1 cellular context compared by ENCODE assay signal in the genomic region with DNA sequence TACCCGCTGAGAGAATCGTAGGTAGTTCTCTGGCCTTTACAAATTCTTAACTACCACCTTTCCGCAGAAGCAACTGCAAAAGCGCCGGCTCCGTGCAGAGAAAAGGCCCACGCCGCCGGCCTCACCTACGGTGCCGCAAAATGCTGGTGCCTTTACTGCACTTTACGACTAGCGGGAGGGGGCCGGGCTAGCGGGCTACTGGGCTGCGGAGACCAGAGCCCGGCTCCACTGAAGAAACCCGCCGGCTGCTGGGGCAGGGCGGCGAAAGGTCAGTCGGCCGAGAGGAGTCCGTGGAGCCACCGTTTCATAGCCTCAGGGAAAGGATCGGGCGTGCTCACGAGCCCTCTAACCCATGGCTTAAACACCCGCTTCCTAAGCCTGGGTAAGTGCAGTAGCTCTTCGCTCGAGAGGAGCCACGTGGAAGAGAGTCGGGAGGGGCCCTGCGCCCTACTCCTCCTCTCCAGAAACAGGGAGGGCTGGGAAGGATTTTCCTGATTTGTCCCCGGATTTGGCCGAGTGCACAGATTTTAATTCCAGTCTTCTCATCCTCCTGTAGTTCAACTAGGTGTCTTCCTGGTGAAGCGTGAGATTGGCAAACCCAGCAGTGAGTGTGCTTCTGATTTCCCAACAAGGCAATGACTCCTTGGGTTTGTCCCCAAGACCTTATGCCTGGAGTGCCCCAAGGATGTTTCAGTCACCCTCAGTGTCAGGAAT.
TF ChIP-seq lines count a peak whose summit lies in the region.

A gene with protein sequence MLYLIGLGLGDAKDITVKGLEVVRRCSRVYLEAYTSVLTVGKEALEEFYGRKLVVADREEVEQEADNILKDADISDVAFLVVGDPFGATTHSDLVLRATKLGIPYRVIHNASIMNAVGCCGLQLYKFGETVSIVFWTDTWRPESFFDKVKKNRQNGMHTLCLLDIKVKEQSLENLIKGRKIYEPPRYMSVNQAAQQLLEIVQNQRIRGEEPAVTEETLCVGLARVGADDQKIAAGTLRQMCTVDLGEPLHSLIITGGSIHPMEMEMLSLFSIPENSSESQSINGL (minus strand): TSS at position 105 of the 714 bp plus-strand sequence. CDS start 341 bp downstream, outside the sequence.

TF ChIP-seq in HepG2, 621 proteins besides CTCF, POLR2A, EP300 and RAD21 (continued from another document and continues in another):
- TF ChIP-seq NRL (CRISPR knock-in tag; IDR thresholded peaks at IDR 0.05; ENCODE audit: borderline replicate concordance): peak; percentile 63; the same call in 1 of the 2 replicates
- no peak for TF ChIP-seq ZNF510 (CRISPR knock-in tag; IDR thresholded peaks at IDR 0.05; ENCODE audit: low read depth)
- peak; percentile 47; the same call in 1 of the 2 replicates for TF ChIP-seq REPIN1 (CRISPR knock-in tag; IDR thresholded peaks at IDR 0.05; ENCODE audit: borderline replicate concordance, low read depth)
- TF ChIP-seq, protein P1, sequence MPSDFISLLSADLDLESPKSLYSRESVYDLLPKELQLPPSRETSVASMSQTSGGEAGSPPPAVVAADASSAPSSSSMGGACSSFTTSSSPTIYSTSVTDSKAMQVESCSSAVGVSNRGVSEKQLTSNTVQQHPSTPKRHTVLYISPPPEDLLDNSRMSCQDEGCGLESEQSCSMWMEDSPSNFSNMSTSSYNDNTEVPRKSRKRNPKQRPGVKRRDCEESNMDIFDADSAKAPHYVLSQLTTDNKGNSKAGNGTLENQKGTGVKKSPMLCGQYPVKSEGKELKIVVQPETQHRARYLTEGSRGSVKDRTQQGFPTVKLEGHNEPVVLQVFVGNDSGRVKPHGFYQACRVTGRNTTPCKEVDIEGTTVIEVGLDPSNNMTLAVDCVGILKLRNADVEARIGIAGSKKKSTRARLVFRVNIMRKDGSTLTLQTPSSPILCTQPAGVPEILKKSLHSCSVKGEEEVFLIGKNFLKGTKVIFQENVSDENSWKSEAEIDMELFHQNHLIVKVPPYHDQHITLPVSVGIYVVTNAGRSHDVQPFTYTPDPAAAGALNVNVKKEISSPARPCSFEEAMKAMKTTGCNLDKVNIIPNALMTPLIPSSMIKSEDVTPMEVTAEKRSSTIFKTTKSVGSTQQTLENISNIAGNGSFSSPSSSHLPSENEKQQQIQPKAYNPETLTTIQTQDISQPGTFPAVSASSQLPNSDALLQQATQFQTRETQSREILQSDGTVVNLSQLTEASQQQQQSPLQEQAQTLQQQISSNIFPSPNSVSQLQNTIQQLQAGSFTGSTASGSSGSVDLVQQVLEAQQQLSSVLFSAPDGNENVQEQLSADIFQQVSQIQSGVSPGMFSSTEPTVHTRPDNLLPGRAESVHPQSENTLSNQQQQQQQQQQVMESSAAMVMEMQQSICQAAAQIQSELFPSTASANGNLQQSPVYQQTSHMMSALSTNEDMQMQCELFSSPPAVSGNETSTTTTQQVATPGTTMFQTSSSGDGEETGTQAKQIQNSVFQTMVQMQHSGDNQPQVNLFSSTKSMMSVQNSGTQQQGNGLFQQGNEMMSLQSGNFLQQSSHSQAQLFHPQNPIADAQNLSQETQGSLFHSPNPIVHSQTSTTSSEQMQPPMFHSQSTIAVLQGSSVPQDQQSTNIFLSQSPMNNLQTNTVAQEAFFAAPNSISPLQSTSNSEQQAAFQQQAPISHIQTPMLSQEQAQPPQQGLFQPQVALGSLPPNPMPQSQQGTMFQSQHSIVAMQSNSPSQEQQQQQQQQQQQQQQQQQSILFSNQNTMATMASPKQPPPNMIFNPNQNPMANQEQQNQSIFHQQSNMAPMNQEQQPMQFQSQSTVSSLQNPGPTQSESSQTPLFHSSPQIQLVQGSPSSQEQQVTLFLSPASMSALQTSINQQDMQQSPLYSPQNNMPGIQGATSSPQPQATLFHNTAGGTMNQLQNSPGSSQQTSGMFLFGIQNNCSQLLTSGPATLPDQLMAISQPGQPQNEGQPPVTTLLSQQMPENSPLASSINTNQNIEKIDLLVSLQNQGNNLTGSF (CRISPR knock-in tag; IDR thresholded peaks at IDR 0.05): no peak
- no peak for TF ChIP-seq ZNF230 (CRISPR knock-in tag; IDR thresholded peaks at IDR 0.05)
- TF ChIP-seq ERF (CRISPR knock-in tag; IDR thresholded peaks at IDR 0.05): peak; percentile 40; the same call in 1 of the 2 replicates
- no peak for TF ChIP-seq ZNF30 (CRISPR knock-in tag; IDR thresholded peaks at IDR 0.05)
- peak; percentile 45; the same call in 1 of the 2 replicates for TF ChIP-seq PPARG (CRISPR knock-in tag; conservative IDR thresholded peaks at IDR 0.05)
- TF ChIP-seq, protein P2, sequence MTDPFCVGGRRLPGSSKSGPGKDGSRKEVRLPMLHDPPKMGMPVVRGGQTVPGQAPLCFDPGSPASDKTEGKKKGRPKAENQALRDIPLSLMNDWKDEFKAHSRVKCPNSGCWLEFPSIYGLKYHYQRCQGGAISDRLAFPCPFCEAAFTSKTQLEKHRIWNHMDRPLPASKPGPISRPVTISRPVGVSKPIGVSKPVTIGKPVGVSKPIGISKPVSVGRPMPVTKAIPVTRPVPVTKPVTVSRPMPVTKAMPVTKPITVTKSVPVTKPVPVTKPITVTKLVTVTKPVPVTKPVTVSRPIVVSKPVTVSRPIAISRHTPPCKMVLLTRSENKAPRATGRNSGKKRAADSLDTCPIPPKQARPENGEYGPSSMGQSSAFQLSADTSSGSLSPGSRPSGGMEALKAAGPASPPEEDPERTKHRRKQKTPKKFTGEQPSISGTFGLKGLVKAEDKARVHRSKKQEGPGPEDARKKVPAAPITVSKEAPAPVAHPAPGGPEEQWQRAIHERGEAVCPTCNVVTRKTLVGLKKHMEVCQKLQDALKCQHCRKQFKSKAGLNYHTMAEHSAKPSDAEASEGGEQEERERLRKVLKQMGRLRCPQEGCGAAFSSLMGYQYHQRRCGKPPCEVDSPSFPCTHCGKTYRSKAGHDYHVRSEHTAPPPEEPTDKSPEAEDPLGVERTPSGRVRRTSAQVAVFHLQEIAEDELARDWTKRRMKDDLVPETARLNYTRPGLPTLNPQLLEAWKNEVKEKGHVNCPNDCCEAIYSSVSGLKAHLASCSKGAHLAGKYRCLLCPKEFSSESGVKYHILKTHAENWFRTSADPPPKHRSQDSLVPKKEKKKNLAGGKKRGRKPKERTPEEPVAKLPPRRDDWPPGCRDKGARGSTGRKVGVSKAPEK (CRISPR knock-in tag; IDR thresholded peaks at IDR 0.05; ENCODE audit: borderline replicate concordance): no peak
- TF ChIP-seq ZNF33B (CRISPR knock-in tag; IDR thresholded peaks at IDR 0.05): no peak
- peak; percentile 83; the same call in 1 of the 2 replicates for TF ChIP-seq SIN3A (IDR thresholded peaks at IDR 0.05; ENCODE audit: borderline replicate concordance, low read depth, low read length)
- no peak for TF ChIP-seq DPF2 (CRISPR knock-in tag; IDR thresholded peaks at IDR 0.05; ENCODE audit: borderline replicate concordance, low read depth)
- TF ChIP-seq NFE2L2 (IDR thresholded peaks at IDR 0.05; ENCODE audit: low read length): no peak
- no peak for TF ChIP-seq NFIB (CRISPR knock-in tag; IDR thresholded peaks at IDR 0.05; ENCODE audit: borderline replicate concordance)
- TF ChIP-seq, protein P3, sequence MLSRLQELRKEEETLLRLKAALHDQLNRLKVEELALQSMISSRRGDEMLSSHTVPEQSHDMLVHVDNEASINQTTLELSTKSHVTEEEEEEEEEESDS (CRISPR knock-in tag; IDR thresholded peaks at IDR 0.05; ENCODE audit: borderline replicate concordance): no peak
- no peak for TF ChIP-seq SRF (IDR thresholded peaks at IDR 0.05; ENCODE audit: low read depth, low read length)
- TF ChIP-seq SP5 (CRISPR knock-in tag; IDR thresholded peaks at IDR 0.05; ENCODE audit: borderline replicate concordance, low read depth): no peak
- TF ChIP-seq NPAS2 (CRISPR knock-in tag; IDR thresholded peaks at IDR 0.05; ENCODE audit: borderline replicate concordance): no peak
- TF ChIP-seq GABPA (IDR thresholded peaks at IDR 0.05; ENCODE audit: low read depth, low read length): no peak
- 0 out of 2 replicates have a peak, but pooled peaks have one; percentile 21 for TF ChIP-seq GABPA (CRISPR knock-in tag; IDR thresholded peaks at IDR 0.05; ENCODE audit: low read depth)
- TF ChIP-seq, protein P4, sequence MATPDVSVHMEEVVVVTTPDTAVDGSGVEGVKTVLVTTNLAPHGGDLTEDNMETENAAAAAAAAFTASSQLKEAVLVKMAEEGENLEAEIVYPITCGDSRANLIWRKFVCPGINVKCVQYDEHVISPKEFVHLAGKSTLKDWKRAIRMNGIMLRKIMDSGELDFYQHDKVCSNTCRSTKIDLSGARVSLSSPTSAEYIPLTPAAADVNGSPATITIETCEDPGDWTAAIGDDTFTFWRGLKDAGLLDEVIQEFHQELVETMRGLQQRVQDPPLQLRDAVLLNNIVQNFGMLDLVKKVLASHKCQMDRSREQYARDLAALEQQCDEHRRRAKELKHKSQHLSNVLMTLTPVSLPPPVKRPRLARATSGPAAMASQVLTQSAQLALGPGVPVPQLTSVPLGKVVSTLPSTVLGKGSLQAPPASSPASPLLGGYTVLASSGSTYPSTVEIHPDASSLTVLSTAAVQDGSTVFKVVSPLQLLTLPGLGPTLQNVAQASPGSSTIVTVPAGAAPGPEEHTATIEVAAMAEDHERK (CRISPR knock-in tag; IDR thresholded peaks at IDR 0.05; ENCODE audit: low read depth): no peak
- no peak for TF ChIP-seq ZNF460 (CRISPR knock-in tag; IDR thresholded peaks at IDR 0.05; ENCODE audit: borderline replicate concordance)
- TF ChIP-seq, protein P5, sequence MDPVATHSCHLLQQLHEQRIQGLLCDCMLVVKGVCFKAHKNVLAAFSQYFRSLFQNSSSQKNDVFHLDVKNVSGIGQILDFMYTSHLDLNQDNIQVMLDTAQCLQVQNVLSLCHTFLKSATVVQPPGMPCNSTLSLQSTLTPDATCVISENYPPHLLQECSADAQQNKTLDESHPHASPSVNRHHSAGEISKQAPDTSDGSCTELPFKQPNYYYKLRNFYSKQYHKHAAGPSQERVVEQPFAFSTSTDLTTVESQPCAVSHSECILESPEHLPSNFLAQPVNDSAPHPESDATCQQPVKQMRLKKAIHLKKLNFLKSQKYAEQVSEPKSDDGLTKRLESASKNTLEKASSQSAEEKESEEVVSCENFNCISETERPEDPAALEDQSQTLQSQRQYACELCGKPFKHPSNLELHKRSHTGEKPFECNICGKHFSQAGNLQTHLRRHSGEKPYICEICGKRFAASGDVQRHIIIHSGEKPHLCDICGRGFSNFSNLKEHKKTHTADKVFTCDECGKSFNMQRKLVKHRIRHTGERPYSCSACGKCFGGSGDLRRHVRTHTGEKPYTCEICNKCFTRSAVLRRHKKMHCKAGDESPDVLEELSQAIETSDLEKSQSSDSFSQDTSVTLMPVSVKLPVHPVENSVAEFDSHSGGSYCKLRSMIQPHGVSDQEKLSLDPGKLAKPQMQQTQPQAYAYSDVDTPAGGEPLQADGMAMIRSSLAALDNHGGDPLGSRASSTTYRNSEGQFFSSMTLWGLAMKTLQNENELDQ (CRISPR knock-in tag; IDR thresholded peaks at IDR 0.05; ENCODE audit: borderline replicate concordance): no peak
- TF ChIP-seq AHR (CRISPR knock-in tag; IDR thresholded peaks at IDR 0.05): peak; percentile 78; the same call in 1 of the 2 replicates
- TF ChIP-seq NBN (conservative IDR thresholded peaks at IDR 0.05): no peak
- TF ChIP-seq KLF6 (CRISPR knock-in tag; IDR thresholded peaks at IDR 0.05): peak; percentile 72
- no peak; the same call in 1 of the 2 replicates for TF ChIP-seq ZNF619 (CRISPR knock-in tag; IDR thresholded peaks at IDR 0.05)
- 0 out of 2 replicates have a peak, but pooled peaks have one; percentile 35 for TF ChIP-seq ZSCAN29 (CRISPR knock-in tag; conservative IDR thresholded peaks at IDR 0.05)
- TF ChIP-seq, protein P6, sequence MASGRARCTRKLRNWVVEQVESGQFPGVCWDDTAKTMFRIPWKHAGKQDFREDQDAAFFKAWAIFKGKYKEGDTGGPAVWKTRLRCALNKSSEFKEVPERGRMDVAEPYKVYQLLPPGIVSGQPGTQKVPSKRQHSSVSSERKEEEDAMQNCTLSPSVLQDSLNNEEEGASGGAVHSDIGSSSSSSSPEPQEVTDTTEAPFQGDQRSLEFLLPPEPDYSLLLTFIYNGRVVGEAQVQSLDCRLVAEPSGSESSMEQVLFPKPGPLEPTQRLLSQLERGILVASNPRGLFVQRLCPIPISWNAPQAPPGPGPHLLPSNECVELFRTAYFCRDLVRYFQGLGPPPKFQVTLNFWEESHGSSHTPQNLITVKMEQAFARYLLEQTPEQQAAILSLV (CRISPR knock-in tag; IDR thresholded peaks at IDR 0.05; ENCODE audit: borderline replicate concordance): peak; percentile 48; the same call in 1 of the 2 replicates
- TF ChIP-seq, protein P7, sequence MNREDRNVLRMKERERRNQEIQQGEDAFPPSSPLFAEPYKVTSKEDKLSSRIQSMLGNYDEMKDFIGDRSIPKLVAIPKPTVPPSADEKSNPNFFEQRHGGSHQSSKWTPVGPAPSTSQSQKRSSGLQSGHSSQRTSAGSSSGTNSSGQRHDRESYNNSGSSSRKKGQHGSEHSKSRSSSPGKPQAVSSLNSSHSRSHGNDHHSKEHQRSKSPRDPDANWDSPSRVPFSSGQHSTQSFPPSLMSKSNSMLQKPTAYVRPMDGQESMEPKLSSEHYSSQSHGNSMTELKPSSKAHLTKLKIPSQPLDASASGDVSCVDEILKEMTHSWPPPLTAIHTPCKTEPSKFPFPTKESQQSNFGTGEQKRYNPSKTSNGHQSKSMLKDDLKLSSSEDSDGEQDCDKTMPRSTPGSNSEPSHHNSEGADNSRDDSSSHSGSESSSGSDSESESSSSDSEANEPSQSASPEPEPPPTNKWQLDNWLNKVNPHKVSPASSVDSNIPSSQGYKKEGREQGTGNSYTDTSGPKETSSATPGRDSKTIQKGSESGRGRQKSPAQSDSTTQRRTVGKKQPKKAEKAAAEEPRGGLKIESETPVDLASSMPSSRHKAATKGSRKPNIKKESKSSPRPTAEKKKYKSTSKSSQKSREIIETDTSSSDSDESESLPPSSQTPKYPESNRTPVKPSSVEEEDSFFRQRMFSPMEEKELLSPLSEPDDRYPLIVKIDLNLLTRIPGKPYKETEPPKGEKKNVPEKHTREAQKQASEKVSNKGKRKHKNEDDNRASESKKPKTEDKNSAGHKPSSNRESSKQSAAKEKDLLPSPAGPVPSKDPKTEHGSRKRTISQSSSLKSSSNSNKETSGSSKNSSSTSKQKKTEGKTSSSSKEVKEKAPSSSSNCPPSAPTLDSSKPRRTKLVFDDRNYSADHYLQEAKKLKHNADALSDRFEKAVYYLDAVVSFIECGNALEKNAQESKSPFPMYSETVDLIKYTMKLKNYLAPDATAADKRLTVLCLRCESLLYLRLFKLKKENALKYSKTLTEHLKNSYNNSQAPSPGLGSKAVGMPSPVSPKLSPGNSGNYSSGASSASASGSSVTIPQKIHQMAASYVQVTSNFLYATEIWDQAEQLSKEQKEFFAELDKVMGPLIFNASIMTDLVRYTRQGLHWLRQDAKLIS (CRISPR knock-in tag; IDR thresholded peaks at IDR 0.05): 0 out of 2 replicates have a peak, but pooled peaks have one; percentile 67
- TF ChIP-seq BCL6 (CRISPR knock-in tag; IDR thresholded peaks at IDR 0.05): peak; percentile 55
- TF ChIP-seq, protein P8, sequence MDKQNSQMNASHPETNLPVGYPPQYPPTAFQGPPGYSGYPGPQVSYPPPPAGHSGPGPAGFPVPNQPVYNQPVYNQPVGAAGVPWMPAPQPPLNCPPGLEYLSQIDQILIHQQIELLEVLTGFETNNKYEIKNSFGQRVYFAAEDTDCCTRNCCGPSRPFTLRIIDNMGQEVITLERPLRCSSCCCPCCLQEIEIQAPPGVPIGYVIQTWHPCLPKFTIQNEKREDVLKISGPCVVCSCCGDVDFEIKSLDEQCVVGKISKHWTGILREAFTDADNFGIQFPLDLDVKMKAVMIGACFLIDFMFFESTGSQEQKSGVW (CRISPR knock-in tag; IDR thresholded peaks at IDR 0.05; ENCODE audit: borderline replicate concordance): no peak
- no peak for TF ChIP-seq ZNF546 (CRISPR knock-in tag; conservative IDR thresholded peaks at IDR 0.05)
- TF ChIP-seq CREM (IDR thresholded peaks at IDR 0.05): peak; percentile 48; the same call in 1 of the 2 replicates
- TF ChIP-seq CREM (CRISPR knock-in tag; IDR thresholded peaks at IDR 0.05): no peak
